25 cellular contexts compared by ENCODE assay signal in genomic region chr14:81165188-81165587, GRCh38. TPM values are rescaled to one million over a fixed set of nuclear protein-coding genes. Genes with fewer than 3 reads are reported as not detected.
A peak's percentile ranks its signal among the peaks of the same experiment; 100 is the strongest.
DNase-seq lines count a peak whose midpoint lies in the region; ATAC-seq and TF ChIP-seq lines count a peak whose summit lies in the region.
"Had no signal": no experiment of that assay in that cellular context is flagged by ENCODE, and none has a peak within 500 bp of the region (broad histone marks: within the 10 kb centered on the region; RNA-seq: fewer than 3 reads in every experiment).

No MANE protein-coding gene starts in this region.

- H3K9me2 ChIP-seq in Loucy (replicated peaks; ENCODE audit: low read depth, low read length): no peaks in the 10 kb centered on the region

- H3K4me3 Mint-ChIP-seq in activated naive CD4-positive, alpha-beta T cell treated with anti-CD3 and anti-CD28 coated beads, Interleukin-2, amount 50 U/mL, for 24 hours: no peak overlapping the region
- H3K4me3 Mint-ChIP-seq in activated naive CD4-positive, alpha-beta T cell treated with anti-CD3 and anti-CD28 coated beads for 36 hours: no peak overlapping the region
- H3K4me3 Mint-ChIP-seq: activated T-cell treated with anti-CD3 and anti-CD28 coated beads, Interleukin-2, amount 50 U/mL, for 72 hours; H9 had no signal

- peak overlapping the region; percentile 38 for H3K27ac Mint-ChIP-seq in activated naive CD4-positive, alpha-beta T cell treated with anti-CD3 and anti-CD28 coated beads, Interleukin-2, amount 50 U/mL, for 24 hours
- H3K27ac Mint-ChIP-seq in activated naive CD4-positive, alpha-beta T cell treated with anti-CD3 and anti-CD28 coated beads for 36 hours: no peak overlapping the region
- H3K27ac Mint-ChIP-seq: activated T-cell treated with anti-CD3 and anti-CD28 coated beads, Interleukin-2, amount 50 U/mL, for 72 hours; H9 had no signal

- no peak overlapping the region for H3K4me2 ChIP-seq in Loucy (ENCODE audit: low read depth, low read length, poor library complexity, severe bottlenecking)
- H3K4me2 ChIP-seq: BLaER1 had no signal

- TF ChIP-seq CTCF in Loucy (conservative IDR thresholded peaks at IDR 0.05; ENCODE audit: low read length) (no peak), fibroblast of pulmonary artery (IDR thresholded peaks at IDR 0.05; ENCODE audit: low read length, missing control alignments) (no peak)

- no peaks in the 10 kb centered on the region for H3K9me3 ChIP-seq in Loucy (ENCODE audit: insufficient read depth, low read depth, low read length)
- H3K9me3 ChIP-seq: BLaER1, colonic mucosa, pancreas, stomach, tibial artery had no signal

- no peak overlapping the region for H3K9ac ChIP-seq in Loucy (ENCODE audit: low read depth, low read length, poor library complexity, severe bottlenecking)
- H3K9ac ChIP-seq: BLaER1 had no signal

- 0 out of 2 replicates have a peak, but pooled peaks cover 4% of the 10 kb centered on the region for H3K79me2 ChIP-seq in Loucy (ENCODE audit: insufficient read depth, low read length)

- no peaks in the 10 kb centered on the region for H4K20me1 ChIP-seq in Loucy (ENCODE audit: insufficient read depth, low read length, poor library complexity, severe bottlenecking)
- H4K20me1 ChIP-seq: BLaER1 had no signal

- H3K36me3 ChIP-seq in Loucy (ENCODE audit: insufficient read depth, low read length): no peaks in the 10 kb centered on the region
- H3K36me3 ChIP-seq: BLaER1, colonic mucosa, pancreas, stomach, tibial artery had no signal

- no peak for DNase-seq in activated naive CD4-positive, alpha-beta T cell treated with anti-CD3 and anti-CD28 coated beads for 36 hours
- DNase-seq in fibroblast of pulmonary artery (ENCODE audit: low read depth): peak; percentile 32
- no peak for DNase-seq in 8988T
- DNase-seq: ACHN; activated CD4-positive, alpha-beta T cell treated with anti-CD3 and anti-CD28 coated beads, Interleukin-2, amount 50 U/mL, for 1 hour; activated naive CD4-positive, alpha-beta T cell treated with Interleukin-2 at 50 U/mL for 16 hours; activated T-cell treated with anti-CD3 and anti-CD28 coated beads, Interleukin-2, amount 50 U/mL, for 72 hours; colonic mucosa; effector CD8-positive, alpha-beta T cell; H9; mammary epithelial cell; NCI-H1417; NCI-H2081 treated with DMSO at 0.1 percent for 48 hours; NCI-H345; NCI-H748 treated with DMSO at 0.1 percent for 48 hours; pancreas; stimulated activated CD4-positive, alpha-beta T cell treated with anti-CD3 and anti-CD28 coated beads, Interleukin-2, amount 100 ng/mL, for 24 hours; stomach; tibial artery had no signal

- H2AFZ ChIP-seq in Loucy (ENCODE audit: low read length): peak overlapping the region; percentile 56

- H3F3A ChIP-seq in Loucy (ENCODE audit: low read depth): no peaks in the 10 kb centered on the region

- H3K27me3 ChIP-seq in Loucy (ENCODE audit: insufficient read depth, low read length, poor library complexity, severe bottlenecking): no peaks in the 10 kb centered on the region
- H3K27me3 ChIP-seq: BLaER1, colonic mucosa, pancreas, stomach, tibial artery had no signal

- intact Hi-C loops in activated naive CD4-positive, alpha-beta T cell treated with anti-CD3 and anti-CD28 coated beads for 36 hours (cut with micrococcal nuclease): no loop called here

- CTCF ChIA-PET in activated naive CD4-positive, alpha-beta T cell treated with anti-CD3 and anti-CD28 coated beads for 36 hours (lab: Charles Lee): interaction anchor here (1.0 to 4.5 kb wide), 6 partner anchors 10 to 178 kb away, joined by 3 to 39 read pairs (median 6); no protein-coding TSS in a partner anchor

- no peaks in the 10 kb centered on the region for H3K27me3 Mint-ChIP-seq in activated naive CD4-positive, alpha-beta T cell treated with anti-CD3 and anti-CD28 coated beads, Interleukin-2, amount 50 U/mL, for 24 hours
- no peaks in the 10 kb centered on the region for H3K27me3 Mint-ChIP-seq in activated naive CD4-positive, alpha-beta T cell treated with anti-CD3 and anti-CD28 coated beads for 36 hours (ENCODE audit: low read depth)

- H3K4me1 ChIP-seq in Loucy (ENCODE audit: insufficient read depth, low read length, poor library complexity, severe bottlenecking): peaks cover 10% of the 10 kb centered on the region
- H3K4me1 ChIP-seq: colonic mucosa had no signal

- no peaks in the 10 kb centered on the region for H3K9me3 Mint-ChIP-seq in activated naive CD4-positive, alpha-beta T cell treated with anti-CD3 and anti-CD28 coated beads, Interleukin-2, amount 50 U/mL, for 24 hours
- H3K9me3 Mint-ChIP-seq in activated naive CD4-positive, alpha-beta T cell treated with anti-CD3 and anti-CD28 coated beads for 36 hours: no peaks in the 10 kb centered on the region
- H3K9me3 Mint-ChIP-seq: activated T-cell treated with anti-CD3 and anti-CD28 coated beads, Interleukin-2, amount 50 U/mL, for 72 hours; H9 had no signal

- H3K36me3 Mint-ChIP-seq in activated naive CD4-positive, alpha-beta T cell treated with anti-CD3 and anti-CD28 coated beads, Interleukin-2, amount 50 U/mL, for 24 hours: no peaks in the 10 kb centered on the region
- H3K36me3 Mint-ChIP-seq in activated naive CD4-positive, alpha-beta T cell treated with anti-CD3 and anti-CD28 coated beads for 36 hours (ENCODE audit: low read depth): no peaks in the 10 kb centered on the region

- ATAC-seq in GM21576 (IDR thresholded peaks at IDR 0.05; ENCODE audit: unreplicated experiment): no peak
- ATAC-seq in HG02798 (IDR thresholded peaks at IDR 0.05; ENCODE audit: poor library complexity, unreplicated experiment): no peak
- ATAC-seq: pancreas, SK-N-SH treated with all-trans-retinoic acid at 6 μM for 48 hours had no signal

- H3K4me3 ChIP-seq in Loucy (ENCODE audit: low read length, poor library complexity, severe bottlenecking) (no peak overlapping the region), fibroblast of pulmonary artery (replicated peaks; ENCODE audit: low read depth, low read length) (no peak overlapping the region)
- H3K4me3 ChIP-seq: BLaER1, colonic mucosa, pancreas, stomach, tibial artery had no signal

- H3K4me1 Mint-ChIP-seq in activated naive CD4-positive, alpha-beta T cell treated with anti-CD3 and anti-CD28 coated beads, Interleukin-2, amount 50 U/mL, for 24 hours: peaks cover 26% of the 10 kb centered on the region
- peaks cover 17% of the 10 kb centered on the region for H3K4me1 Mint-ChIP-seq in activated naive CD4-positive, alpha-beta T cell treated with anti-CD3 and anti-CD28 coated beads for 36 hours (ENCODE audit: low read depth)

RNA-seq across cellular contexts. Expression of gene GTF2A1, which starts 55.6 kb away (rescaled TPM):
- total RNA-seq in activated naive CD4-positive, alpha-beta T cell treated with anti-CD3 and anti-CD28 coated beads for 36 hours: 10 to 100 TPM; 38.3 to 42.9 TPM
